Comparison of ENCODE assay signal across 8 cellular contexts in the genomic region with DNA sequence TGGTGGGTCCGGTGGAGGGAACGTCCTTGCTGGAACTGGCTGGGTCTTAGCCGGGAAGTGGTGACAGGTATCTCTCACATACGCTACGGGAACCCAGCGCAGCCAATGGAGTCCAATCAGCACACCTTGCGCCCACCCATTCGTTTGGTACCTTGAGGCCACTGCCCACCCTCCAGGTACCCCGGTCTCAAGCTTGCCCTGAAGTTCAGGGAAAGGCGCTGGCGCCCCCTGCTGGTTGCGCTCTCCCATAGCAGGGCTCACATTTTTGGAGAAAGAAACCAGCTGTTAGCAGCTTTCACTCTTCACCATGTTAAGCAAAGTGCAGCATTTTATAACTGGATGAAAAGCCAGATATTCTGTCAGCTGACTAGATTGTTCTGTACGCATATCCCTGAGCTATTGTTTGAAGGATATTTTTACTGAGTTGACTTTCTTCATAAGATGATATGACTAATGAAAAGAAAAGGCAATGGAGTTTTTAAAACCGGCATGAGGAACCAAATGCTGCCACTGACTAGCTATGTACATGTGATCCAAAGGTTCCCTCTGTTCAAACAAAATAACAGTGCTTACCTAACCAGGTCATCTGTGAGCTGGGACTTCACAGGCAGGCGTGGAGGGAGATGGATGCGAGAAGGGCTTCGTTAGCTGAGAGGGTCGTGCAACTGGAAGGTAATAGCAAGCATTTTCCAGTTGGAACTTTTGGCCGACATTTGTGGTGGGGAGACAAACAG. TPM values are rescaled to one million over a fixed set of nuclear protein-coding genes. Genes with fewer than 3 reads are reported as not detected.
DNase-seq lines count a peak whose midpoint lies in the region; ATAC-seq and TF ChIP-seq lines count a peak whose summit lies in the region.

No MANE protein-coding gene starts in this region.

- no peaks in the 10 kb centered on the region for H3K4me1 Mint-ChIP-seq in activated CD4-positive, alpha-beta T cell treated with anti-CD3 and anti-CD28 coated beads, Interleukin-2, amount 10 ng/mL, durations not matched to agents 24 days and 14 days
- H3K4me1 Mint-ChIP-seq in MCF 10A (ENCODE audit: insufficient read depth, unreplicated experiment) (no peaks in the 10 kb centered on the region), nephron progenitor cell (no peaks in the 10 kb centered on the region)

- no peak overlapping the region for H3K4me3 Mint-ChIP-seq in activated CD4-positive, alpha-beta T cell treated with anti-CD3 and anti-CD28 coated beads, Interleukin-2, amount 10 ng/mL, durations not matched to agents 24 days and 14 days
- no peak overlapping the region for H3K4me3 Mint-ChIP-seq in MCF 10A (ENCODE audit: unreplicated experiment)
- H3K4me3 Mint-ChIP-seq in nephron progenitor cell = no peak overlapping the region

- H3K9me3 ChIP-seq in gastrocnemius medialis = no peaks in the 10 kb centered on the region

- POLR2A ChIA-PET in MCF 10A (lab: Yijun Ruan, JAX) = no interaction called here

- H3K9me3 Mint-ChIP-seq in activated CD4-positive, alpha-beta T cell treated with anti-CD3 and anti-CD28 coated beads, Interleukin-2, amount 10 ng/mL, durations not matched to agents 24 days and 14 days = no peaks in the 10 kb centered on the region
- H3K9me3 Mint-ChIP-seq in MCF 10A (ENCODE audit: unreplicated experiment) (no peaks in the 10 kb centered on the region), nephron progenitor cell (no peaks in the 10 kb centered on the region)

- peak; percentile 80 for DNase-seq in activated CD4-positive, alpha-beta T cell treated with anti-CD3 and anti-CD28 coated beads, Interleukin-2, amount 10 ng/mL, durations not matched to agents 24 days and 14 days
- no peak for DNase-seq in activated CD4-positive, alpha-beta T cell treated with anti-CD3 and anti-CD28 coated beads, Interleukin-2, amount 50 U/mL, for 1 hour
- DNase-seq in Jurkat, Clone E6-1 (ENCODE audit: low read depth, low spot score) = peak; percentile 11
- DNase-seq in MCF 10A (ENCODE audit: unreplicated experiment) = peak; percentile 27
- peak; percentile 66 for DNase-seq in nephron progenitor cell
- no peak for DNase-seq in pons (ENCODE audit: low spot score)
- DNase-seq in putamen (ENCODE audit: low spot score) = no peak
- no peak for DNase-seq in gastrocnemius medialis

- no peaks in the 10 kb centered on the region for H3K36me3 Mint-ChIP-seq in activated CD4-positive, alpha-beta T cell treated with anti-CD3 and anti-CD28 coated beads, Interleukin-2, amount 10 ng/mL, durations not matched to agents 24 days and 14 days (ENCODE audit: low read depth)
- no peaks in the 10 kb centered on the region for H3K36me3 Mint-ChIP-seq in MCF 10A (ENCODE audit: insufficient read depth, unreplicated experiment)
- no peaks in the 10 kb centered on the region for H3K36me3 Mint-ChIP-seq in nephron progenitor cell (ENCODE audit: low read depth)

- no peak overlapping the region for H3K27ac Mint-ChIP-seq in activated CD4-positive, alpha-beta T cell treated with anti-CD3 and anti-CD28 coated beads, Interleukin-2, amount 10 ng/mL, durations not matched to agents 24 days and 14 days
- no peak overlapping the region for H3K27ac Mint-ChIP-seq in MCF 10A (ENCODE audit: low read depth, unreplicated experiment)
- no peak overlapping the region for H3K27ac Mint-ChIP-seq in nephron progenitor cell

- CTCF ChIA-PET in MCF 10A (lab: Yijun Ruan, JAX) = interaction anchor here (0.7 to 1.8 kb wide), 3 partner anchors 11 to 1559 kb away, joined by 3 to 4 read pairs (median 4); no protein-coding TSS in a partner anchor

- TF ChIP-seq CTCF in MCF 10A (IDR thresholded peaks at IDR 0.05; ENCODE audit: unreplicated experiment) (peak; percentile 69), nephron progenitor cell (IDR thresholded peaks at IDR 0.05) (peak; percentile 89), gastrocnemius medialis (IDR thresholded peaks at IDR 0.05 in 4 of 5, conservative IDR thresholded peaks at IDR 0.05 in 1 of 5) (no peak)

- ATAC-seq in gastrocnemius medialis = no peak

- no TSS peak for BruUV-seq in MCF 10A (replicated peaks; lab: Mats Ljungman, UMichigan)

- H3K4me1 ChIP-seq in gastrocnemius medialis = no peaks in the 10 kb centered on the region

- intact Hi-C loops in activated CD4-positive, alpha-beta T cell treated with anti-CD3 and anti-CD28 coated beads, Interleukin-2, amount 10 ng/mL, durations not matched to agents 24 days and 14 days (cut with micrococcal nuclease) = no loop called here
- intact Hi-C loops in MCF 10A (cut with micrococcal nuclease) (no loop called here), gastrocnemius medialis (cut with DNase I; ENCODE audit: low total_unique reads) (no loop called here)

- TF ChIP-seq POLR2A in gastrocnemius medialis (IDR thresholded peaks at IDR 0.05) = no peak

- H3K36me3 ChIP-seq in gastrocnemius medialis = no peaks in the 10 kb centered on the region

- in situ Hi-C loops in gastrocnemius medialis (cut with MboI; ENCODE audit: low sequenced_read_pairs in 4 of 4) = no loop called here

- peaks cover 0 to 4% (median 0%) of the 10 kb centered on the region in 3 donors for H3K27me3 ChIP-seq in gastrocnemius medialis

- H3K4me3 ChIP-seq in Jurkat, Clone E6-1 (ENCODE audit: low read length) = no peak overlapping the region
- H3K4me3 ChIP-seq in gastrocnemius medialis = no peak overlapping the region

- no peak overlapping the region for H3K27ac ChIP-seq in gastrocnemius medialis

- peaks cover 2% of the 10 kb centered on the region for H3K27me3 Mint-ChIP-seq in activated CD4-positive, alpha-beta T cell treated with anti-CD3 and anti-CD28 coated beads, Interleukin-2, amount 10 ng/mL, durations not matched to agents 24 days and 14 days
- H3K27me3 Mint-ChIP-seq in MCF 10A (ENCODE audit: insufficient read depth, unreplicated experiment) (peaks cover 53% of the 10 kb centered on the region), nephron progenitor cell (ENCODE audit: low read depth, poor library complexity) (peaks cover 42% of the 10 kb centered on the region)

RNA-seq across cellular contexts. Expression of a gene that starts 43.7 kb away (rescaled TPM):
- total RNA-seq in activated CD4-positive, alpha-beta T cell treated with anti-CD3 and anti-CD28 coated beads, Interleukin-2, amount 10 ng/mL, durations not matched to agents 24 days and 14 days = not detected in 2 replicates
- polyA plus RNA-seq in Jurkat, Clone E6-1 (2012; ENCODE audit: insufficient read depth, insufficient read length) = not detected
- total RNA-seq in MCF 10A (2022) (not detected in 2 replicates), gastrocnemius medialis (not detected)

Comparison
In these comparisons a context has a peak if more than half of its experiments do, and no peak if none do; other contexts are left out.
1. DNase-seq: peak in activated CD4-positive, alpha-beta T cell treated with anti-CD3 and anti-CD28 coated beads, Interleukin-2, amount 10 ng/mL, durations not matched to agents 24 days and 14 days (single experiment), Jurkat, Clone E6-1 (single experiment), MCF 10A (single experiment) and nephron progenitor cell (single experiment); none in activated CD4-positive, alpha-beta T cell treated with anti-CD3 and anti-CD28 coated beads, Interleukin-2, amount 50 U/mL, for 1 hour (single experiment), pons (single experiment), putamen (single experiment) and gastrocnemius medialis (0 of 2).
2. CTCF ChIP-seq: peak in MCF 10A (single experiment) and nephron progenitor cell (single experiment); none in gastrocnemius medialis (0 of 5).